8 cellular contexts compared by ENCODE assay signal in genomic region chr6:63635563-63636515, GRCh38. TPM values are rescaled to one million over a fixed set of nuclear protein-coding genes. Genes with fewer than 3 reads are reported as not detected.
DNase-seq lines count a peak whose midpoint lies in the region; ATAC-seq, FAIRE-seq and TF ChIP-seq lines count a peak whose summit lies in the region.

Gene PHF3 (plus strand): TSS chr6:63635802. CDS start chr6:63646552, 10,750 bp downstream.

- H3K4me1 Mint-ChIP-seq in CD4-positive, CD25-positive, alpha-beta regulatory T cell = peaks cover 30 to 51% (median 39%) of the 10 kb centered on the region in 4 donors
- H3K4me1 Mint-ChIP-seq in dendritic cell treated with granulocyte-macrophage colony-stimulating factor and Interleukin-4, amounts not matched to agents 40 ng/mL and 50 ng/mL, for 4 days (ENCODE audit: low read depth) = peaks cover 44% of the 10 kb centered on the region

- H3K9me3 ChIP-seq in CD4-positive, CD25-positive, alpha-beta regulatory T cell (ENCODE audit: control insufficient read depth in 2 of 2, low read length in 2 of 2) = no peaks in the 10 kb centered on the region
- no peaks in the 10 kb centered on the region for H3K9me3 ChIP-seq in HepG2 (ENCODE audit: low read length)

- peaks cover 6% of the 10 kb centered on the region for H3K27me3 Mint-ChIP-seq in CD4-positive, CD25-positive, alpha-beta regulatory T cell
- H3K27me3 Mint-ChIP-seq in dendritic cell treated with granulocyte-macrophage colony-stimulating factor and Interleukin-4, amounts not matched to agents 40 ng/mL and 50 ng/mL, for 4 days = no peaks in the 10 kb centered on the region

- POLR2A ChIA-PET in HepG2 (lab: Yijun Ruan, JAX) = interaction anchor here (0.6 to 2.6 kb wide), 27 partner anchors 8 to 288 kb away, joined by 3 to 14 read pairs (median 4); no protein-coding TSS in a partner anchor

- intact Hi-C loops in dendritic cell treated with granulocyte-macrophage colony-stimulating factor and Interleukin-4, amounts not matched to agents 40 ng/mL and 50 ng/mL, for 4 days (cut with micrococcal nuclease) = loop anchor here (1.0 to 5.0 kb wide), 3 partner anchors 39 to 283 kb away; no protein-coding TSS in a partner anchor
- intact Hi-C loops in HepG2 (cut with micrococcal nuclease; ENCODE audit: unreplicated experiment) = loop anchor here (5.0 kb wide), 1 partner anchor 41 kb away; no protein-coding TSS in a partner anchor

- peak within 1 kb of the TSS; percentile 93 for H3K27ac ChIP-seq in CD4-positive, CD25-positive, alpha-beta regulatory T cell (ENCODE audit: insufficient read depth, low read length, poor library complexity, severe bottlenecking)
- peak within 1 kb of the TSS; percentile 96 for H3K27ac ChIP-seq in HepG2 (ENCODE audit: extremely low read length, insufficient read depth, low read length)

- H3K4me3 Mint-ChIP-seq in CD4-positive, CD25-positive, alpha-beta regulatory T cell = peak within 1 kb of the TSS; percentile 97 to 99 (median 98)
- peak within 1 kb of the TSS; percentile 91 for H3K4me3 Mint-ChIP-seq in dendritic cell treated with granulocyte-macrophage colony-stimulating factor and Interleukin-4, amounts not matched to agents 40 ng/mL and 50 ng/mL, for 4 days

- CTCF ChIA-PET in HepG2 (lab: Yijun Ruan, JAX; ENCODE audit: low intra/inter-chr PET ratio, low total read pairs) = no interaction called here

- peaks cover 49% of the 10 kb centered on the region for H3K79me2 ChIP-seq in HepG2 (ENCODE audit: insufficient read depth, low read length)

- TSS peak; percentile 73 for BruUV-seq in HepG2 (replicated peaks; lab: Mats Ljungman, UMichigan)

- TF ChIP-seq RAD21 in HepG2 (CRISPR knock-in tag; IDR thresholded peaks at IDR 0.05) = peak; percentile 82

- no peaks in the 10 kb centered on the region for H3K27me3 ChIP-seq in CD4-positive, CD25-positive, alpha-beta regulatory T cell (ENCODE audit: control insufficient read depth, insufficient read depth, low read length)
- H3K27me3 ChIP-seq in HepG2 (ENCODE audit: control insufficient read depth in 1 of 2, insufficient read depth in 2 of 2, low read length in 2 of 2) = no peaks in the 10 kb centered on the region; a peak in 1 of 5 replicates

- TF ChIP-seq POLR2A in HepG2 (IDR thresholded peaks at IDR 0.05; ENCODE audit: insufficient read depth in 1 of 2, low read depth in 2 of 2, low read length in 2 of 2) = peak; percentile 79 to 85

- 1% methylated on average over 64 of the region's 127 CpGs for WGBS in HepG2 (ENCODE audit: low lambda C conversion rate)

- H4K20me1 ChIP-seq in HepG2 (ENCODE audit: insufficient read depth, low read length) = peaks cover 42% of the 10 kb centered on the region

- peaks cover 4% of the 10 kb centered on the region for H3K36me3 Mint-ChIP-seq in CD4-positive, CD25-positive, alpha-beta regulatory T cell
- peaks cover 13% of the 10 kb centered on the region for H3K36me3 Mint-ChIP-seq in dendritic cell treated with granulocyte-macrophage colony-stimulating factor and Interleukin-4, amounts not matched to agents 40 ng/mL and 50 ng/mL, for 4 days (ENCODE audit: low read depth)

- H3K4me3 ChIP-seq in CD4-positive, CD25-positive, alpha-beta regulatory T cell (ENCODE audit: low read depth, low read length) = peak within 1 kb of the TSS; percentile 98
- H3K4me3 ChIP-seq in HepG2 (replicated peaks in 1 of 3; ENCODE audit: insufficient read depth in 1 of 3, low read depth in 2 of 3, low read length in 3 of 3) = peak within 1 kb of the TSS; percentile 93 to 96 (median 95)

- no peak for FAIRE-seq in HepG2 (lab: Jason Lieb, UNC)

- H3K9ac ChIP-seq in HepG2 (ENCODE audit: insufficient read depth, low read depth, low read length) = peak within 1 kb of the TSS; percentile 97

- peak; percentile 86 to 95 (median 92) for DNase-seq in CD4-positive, CD25-positive, alpha-beta regulatory T cell
- DNase-seq in NCI-H774 (lab: John Stamatoyannopoulos, UW) (peak; percentile 97), HepG2 (ENCODE audit: low spot score) (peak; percentile 91)
- DNase-seq in activated CD4-positive, alpha-beta T cell treated with anti-CD3 and anti-CD28 coated beads, Interleukin-2, amount 50 U/mL, for 4 hours = peak; percentile 82 to 85
- DNase-seq in stimulated activated CD4-positive, alpha-beta T cell treated with anti-CD3 and anti-CD28 coated beads, Interleukin-4, amount 100 ng/mL, for 1 hour = peak; percentile 90

- in situ Hi-C loops in HepG2 (cut with HindIII; ENCODE audit: extremely low pct_ligation_motif_present, low pct_unique_long_range_greater_than_20kb) = no loop called here

- TF ChIP-seq EP300 in HepG2 (IDR thresholded peaks at IDR 0.05; ENCODE audit: low read depth in 2 of 2, low read length in 2 of 2) = peak; percentile 39 to 62
- TF ChIP-seq EP300 in HepG2 (CRISPR knock-in tag; IDR thresholded peaks at IDR 0.05; ENCODE audit: borderline replicate concordance) = peak; percentile 79

- H2AFZ ChIP-seq in HepG2 (ENCODE audit: low read length) = peak within 1 kb of the TSS; percentile 81

- ATAC-seq in CD4-positive, CD25-positive, alpha-beta regulatory T cell (ENCODE audit: low read depth in 2 of 2) = peak; percentile 90 to 93
- ATAC-seq in GM19397 (IDR thresholded peaks at IDR 0.05; ENCODE audit: unreplicated experiment) = peak; percentile 92
- ATAC-seq in HG03565 (IDR thresholded peaks at IDR 0.05; ENCODE audit: unreplicated experiment) = peak; percentile 81
- ATAC-seq in HepG2 = peak; percentile 91

- H3K27ac Mint-ChIP-seq in CD4-positive, CD25-positive, alpha-beta regulatory T cell = peak within 1 kb of the TSS; percentile 98 to 99 (median 98)
- H3K27ac Mint-ChIP-seq in dendritic cell treated with granulocyte-macrophage colony-stimulating factor and Interleukin-4, amounts not matched to agents 40 ng/mL and 50 ng/mL, for 4 days = peak within 1 kb of the TSS; percentile 98

- peaks cover 0 to 3% (median 0%) of the 10 kb centered on the region in 7 donors for H3K9me3 Mint-ChIP-seq in CD4-positive, CD25-positive, alpha-beta regulatory T cell
- H3K9me3 Mint-ChIP-seq in dendritic cell treated with granulocyte-macrophage colony-stimulating factor and Interleukin-4, amounts not matched to agents 40 ng/mL and 50 ng/mL, for 4 days = no peaks in the 10 kb centered on the region

- peak within 1 kb of the TSS; percentile 99 for H3K4me2 ChIP-seq in HepG2 (ENCODE audit: low read depth, low read length)

- peaks cover 49% of the 10 kb centered on the region for H3K4me1 ChIP-seq in CD4-positive, CD25-positive, alpha-beta regulatory T cell (ENCODE audit: control insufficient read depth, insufficient read depth, low read length, poor library complexity, severe bottlenecking)
- peaks cover 51% of the 10 kb centered on the region for H3K4me1 ChIP-seq in HepG2 (ENCODE audit: insufficient read depth, low read length)

- H3K36me3 ChIP-seq in CD4-positive, CD25-positive, alpha-beta regulatory T cell (ENCODE audit: control insufficient read depth, insufficient read depth, low read length) = no peaks in the 10 kb centered on the region
- 0 out of 5 replicates have a peak, but pooled peaks cover 0 to under 1% of the 10 kb centered on the region in 2 experiments for H3K36me3 ChIP-seq in HepG2 (replicated peaks in 1 of 2; ENCODE audit: control insufficient read depth in 1 of 2, insufficient read depth in 2 of 2, low read length in 2 of 2)

- peak; percentile 62 for TF ChIP-seq CTCF in HepG2 (CRISPR knock-in tag; IDR thresholded peaks at IDR 0.05)

TF ChIP-seq in HepG2, 621 proteins besides CTCF, POLR2A, EP300 and RAD21 (continues in another document):
- TF ChIP-seq ZSCAN25 (CRISPR knock-in tag; IDR thresholded peaks at IDR 0.05) (peak; percentile 73), HOXD1 (CRISPR knock-in tag; IDR thresholded peaks at IDR 0.05) (peak; percentile 91), NKX3-1 (CRISPR knock-in tag; IDR thresholded peaks at IDR 0.05) (peak; percentile 94), HDAC1 (CRISPR knock-in tag; IDR thresholded peaks at IDR 0.05) (peak; percentile 91), ZFP62 (CRISPR knock-in tag; IDR thresholded peaks at IDR 0.05) (no peak)

RNA-seq across cellular contexts. Expression of gene PHF3, which starts in this region (rescaled TPM):
- total RNA-seq in CD4-positive, CD25-positive, alpha-beta regulatory T cell = 103 TPM
- polyA plus RNA-seq in CD4-positive, CD25-positive, alpha-beta regulatory T cell = 10 to 100 TPM; 19.4 to 30.1 (median 21.2) TPM
- total RNA-seq in HepG2 (2016; rRNA removed; fragmentation: Illumina TruSeq; extraction: Trizol) = 70.4 and 96.2 TPM in 2 replicates
- total RNA-seq in HepG2 (2016; cell fraction: cytosol; rRNA removed; fragmentation: Illumina TruSeq; extraction: Trizol; ENCODE audit: low read depth) = 12.4 and 15.1 TPM in 2 replicates
- total RNA-seq in HepG2 (2016; cell fraction: insoluble cytoplasmic fraction; rRNA removed; fragmentation: Illumina TruSeq; extraction: Trizol) = 65.9 and 83.2 TPM in 2 replicates
- 28.6 and 32.3 TPM in 2 replicates for total RNA-seq in HepG2 (2016; cell fraction: membrane; rRNA removed; fragmentation: Illumina TruSeq; extraction: Trizol)
- total RNA-seq in HepG2 (2016; cell fraction: nucleus; rRNA removed; fragmentation: Illumina TruSeq; extraction: Trizol) = 158 and 181 TPM in 2 replicates
- polyA plus RNA-seq in HepG2 (2011; rRNA removed) = 14.9 and 19.8 TPM in 2 replicates
- polyA plus RNA-seq in HepG2 (2011; cell fraction: cytosol; rRNA removed) = 8.2 and 12.4 TPM in 2 replicates
- 16.7 and 17.3 TPM in 2 replicates for polyA plus RNA-seq in HepG2 (2011; cell fraction: nucleus; rRNA removed)
- polyA plus RNA-seq in HepG2 (2012) = 34.1 and 42.7 TPM in 2 replicates
- 0.59 and 0.80 TPM in 2 replicates for polyA plus RNA-seq in HepG2 (2016; cell fraction: cytosol; fragmentation: Illumina TruSeq; extraction: Trizol; ENCODE audit: low read depth)
- 38.7 and 39.9 TPM in 2 replicates for polyA plus RNA-seq in HepG2 (2016; cell fraction: insoluble cytoplasmic fraction; fragmentation: Illumina TruSeq; extraction: Trizol; ENCODE audit: low read depth)
- polyA plus RNA-seq in HepG2 (2016; cell fraction: membrane; fragmentation: Illumina TruSeq; extraction: Trizol; ENCODE audit: low read depth) = 2.3 and 2.9 TPM in 2 replicates
- 68.3 and 69.3 TPM in 2 replicates for polyA plus RNA-seq in HepG2 (2016; cell fraction: nucleus; fragmentation: Illumina TruSeq; extraction: Trizol; ENCODE audit: insufficient read depth, low read depth)
- polyA minus RNA-seq in HepG2 (2011; rRNA and poly(A)+ RNA removed; ENCODE audit: low replicate concordance) = 20.9 and 41.8 TPM in 2 replicates
- polyA minus RNA-seq in HepG2 (2011; cell fraction: cytosol; rRNA and poly(A)+ RNA removed) = 57.3 and 65.6 TPM in 2 replicates
- 272 and 293 TPM in 2 replicates for polyA minus RNA-seq in HepG2 (2011; cell fraction: nucleus; rRNA and poly(A)+ RNA removed)

Comparison
In these comparisons a context has a peak if more than half of its experiments do, and no peak if none do; other contexts are left out.
1. Peak in every context shown above with its lines: DNase-seq, ATAC-seq, H3K4me3 ChIP-seq and H3K27ac ChIP-seq.